Comparison of ENCODE assay signal across 15 cellular contexts in genomic region chr12:105992849-105993740, GRCh38.
DNase-seq lines count a peak whose midpoint lies in the region; ATAC-seq, FAIRE-seq and TF ChIP-seq lines count a peak whose summit lies in the region.
"Had no signal": no experiment of that assay in that cellular context is flagged by ENCODE, and none has a peak within 500 bp of the region (broad histone marks: within the 10 kb centered on the region; RNA-seq: fewer than 3 reads in every experiment).

No MANE protein-coding gene starts in this region.

- H3K4me3 Mint-ChIP-seq in endodermal cell = no peak overlapping the region
- no peak overlapping the region for H3K4me3 Mint-ChIP-seq in activated CD4-positive, alpha-beta T cell treated with anti-CD3 and anti-CD28 coated beads, Interleukin-2, amount 10 ng/mL, durations not matched to agents 7 days and 5 days
- H3K4me3 Mint-ChIP-seq: activated naive CD4-positive, alpha-beta T cell treated with anti-CD3 and anti-CD28 coated beads, Interleukin-2, amount 50 U/mL, for 24 hours had no signal

- no peak overlapping the region for H3K27ac Mint-ChIP-seq in endodermal cell
- H3K27ac Mint-ChIP-seq in activated CD4-positive, alpha-beta T cell treated with anti-CD3 and anti-CD28 coated beads, Interleukin-2, amount 10 ng/mL, durations not matched to agents 7 days and 5 days = no peak overlapping the region
- H3K27ac Mint-ChIP-seq: activated naive CD4-positive, alpha-beta T cell treated with anti-CD3 and anti-CD28 coated beads, Interleukin-2, amount 50 U/mL, for 24 hours; progenitor cell of endocrine pancreas had no signal

- CTCF ChIA-PET in activated CD4-positive, alpha-beta T cell treated with anti-CD3 and anti-CD28 coated beads, Interleukin-2, amount 10 ng/mL, durations not matched to agents 7 days and 5 days (lab: Charles Lee) = no interaction called here

- no peaks in the 10 kb centered on the region for H3K36me3 Mint-ChIP-seq in endodermal cell (ENCODE audit: low read depth)
- no peaks in the 10 kb centered on the region for H3K36me3 Mint-ChIP-seq in activated CD4-positive, alpha-beta T cell treated with anti-CD3 and anti-CD28 coated beads, Interleukin-2, amount 10 ng/mL, durations not matched to agents 7 days and 5 days (ENCODE audit: low read depth)
- H3K36me3 Mint-ChIP-seq: activated naive CD4-positive, alpha-beta T cell treated with anti-CD3 and anti-CD28 coated beads, Interleukin-2, amount 50 U/mL, for 24 hours had no signal

- H3K27me3 ChIP-seq in SJCRH30 (no peaks in the 10 kb centered on the region), endodermal cell (ENCODE audit: control insufficient read depth, insufficient read depth, low read length, poor library complexity, severe bottlenecking) (no peaks in the 10 kb centered on the region)
- H3K27me3 ChIP-seq: transverse colon had no signal

- no peak for FAIRE-seq in RCC 7860 (lab: Jason Lieb, UNC)

- POLR2A ChIA-PET in activated CD4-positive, alpha-beta T cell treated with anti-CD3 and anti-CD28 coated beads, Interleukin-2, amount 10 ng/mL, durations not matched to agents 7 days and 5 days (lab: Charles Lee) = no interaction called here

- peak overlapping the region; percentile 47 for H3K27ac ChIP-seq in SJCRH30
- H3K27ac ChIP-seq in endodermal cell (ENCODE audit: low read depth, low read length) = no peak overlapping the region
- H3K27ac ChIP-seq: coronary artery, VCaP had no signal

- H3K9me3 Mint-ChIP-seq in endodermal cell = no peaks in the 10 kb centered on the region
- H3K9me3 Mint-ChIP-seq in activated CD4-positive, alpha-beta T cell treated with anti-CD3 and anti-CD28 coated beads, Interleukin-2, amount 10 ng/mL, durations not matched to agents 7 days and 5 days = no peaks in the 10 kb centered on the region
- H3K9me3 Mint-ChIP-seq: activated naive CD4-positive, alpha-beta T cell treated with anti-CD3 and anti-CD28 coated beads, Interleukin-2, amount 50 U/mL, for 24 hours had no signal

- H3K9ac ChIP-seq in endodermal cell (ENCODE audit: extremely low read depth, low read length, poor library complexity, severe bottlenecking) = no peak overlapping the region

- H3K4me3 ChIP-seq in SJCRH30 (peak overlapping the region; percentile 38), endodermal cell (ENCODE audit: low read length) (no peak overlapping the region)
- H3K4me3 ChIP-seq: coronary artery, transverse colon had no signal

- peaks cover 9% of the 10 kb centered on the region for H3K27me3 Mint-ChIP-seq in endodermal cell (ENCODE audit: insufficient read depth)
- peaks cover 3% of the 10 kb centered on the region for H3K27me3 Mint-ChIP-seq in activated CD4-positive, alpha-beta T cell treated with anti-CD3 and anti-CD28 coated beads, Interleukin-2, amount 10 ng/mL, durations not matched to agents 7 days and 5 days

- H3K9me3 ChIP-seq in SJCRH30 (replicated peaks) = no peaks in the 10 kb centered on the region
- H3K9me3 ChIP-seq in endodermal cell (ENCODE audit: control insufficient read depth, low read length) = no peaks in the 10 kb centered on the region
- H3K9me3 ChIP-seq: transverse colon had no signal

- 71 to 72% methylated on average over 12 to 14 of the region's 14 CpGs for WGBS in endodermal cell (ENCODE audit: insufficient coverage in 1 of 2, insufficient read length in 1 of 2), 2 experiments

- H3K4me1 ChIP-seq in SJCRH30 (peaks cover 34% of the 10 kb centered on the region), endodermal cell (ENCODE audit: control insufficient read depth, insufficient read depth, low read length) (peaks cover 13% of the 10 kb centered on the region)
- H3K4me1 ChIP-seq: transverse colon had no signal

- ATAC-seq in HG03139 (IDR thresholded peaks at IDR 0.05; ENCODE audit: unreplicated experiment) = no peak

- no peaks in the 10 kb centered on the region for H3K36me3 ChIP-seq in SJCRH30
- H3K36me3 ChIP-seq in endodermal cell (ENCODE audit: control insufficient read depth, insufficient read depth, low read length) = no peaks in the 10 kb centered on the region
- H3K36me3 ChIP-seq: transverse colon had no signal

- peak; percentile 56 for DNase-seq in EH (ENCODE audit: low read depth)
- peak; percentile 28 to 47 for DNase-seq in SJCRH30
- DNase-seq in endodermal cell = peak; percentile 78
- DNase-seq in myocyte (ENCODE audit: low read depth) = peak; percentile 70
- no peak for DNase-seq in activated CD4-positive, alpha-beta T cell treated with anti-CD3 and anti-CD28 coated beads, Interleukin-2, amount 10 ng/mL, durations not matched to agents 7 days and 5 days
- no peak for DNase-seq in NOMO-1 (lab: John Stamatoyannopoulos, UW; ENCODE audit: unreplicated experiment in 2 of 2)
- DNase-seq in RCC 7860 (ENCODE audit: low spot score) = no peak
- DNase-seq: AML-193, MM.1S, transverse colon had no signal

- no peak for TF ChIP-seq CTCF in endodermal cell (conservative IDR thresholded peaks at IDR 0.05)

- H3K4me1 Mint-ChIP-seq in endodermal cell = peaks cover 29% of the 10 kb centered on the region
- H3K4me1 Mint-ChIP-seq in activated CD4-positive, alpha-beta T cell treated with anti-CD3 and anti-CD28 coated beads, Interleukin-2, amount 10 ng/mL, durations not matched to agents 7 days and 5 days = no peaks in the 10 kb centered on the region
- H3K4me1 Mint-ChIP-seq: activated naive CD4-positive, alpha-beta T cell treated with anti-CD3 and anti-CD28 coated beads, Interleukin-2, amount 50 U/mL, for 24 hours had no signal

Comparison
In these comparisons a context has a peak if more than half of its experiments do, and no peak if none do; other contexts are left out.
1. DNase-seq: peak in EH (single experiment), SJCRH30 (2 of 2), endodermal cell (single experiment) and myocyte (single experiment); none in activated CD4-positive, alpha-beta T cell treated with anti-CD3 and anti-CD28 coated beads, Interleukin-2, amount 10 ng/mL, durations not matched to agents 7 days and 5 days (single experiment), NOMO-1 (0 of 2) and RCC 7860 (single experiment).